8 cellular contexts compared by ENCODE assay signal in genomic region chr7:91263359-91264082, GRCh38. TPM values are rescaled to one million over a fixed set of nuclear protein-coding genes. Genes with fewer than 3 reads are reported as not detected.
DNase-seq lines count a peak whose midpoint lies in the region; ATAC-seq, FAIRE-seq and TF ChIP-seq lines count a peak whose summit lies in the region.

No MANE protein-coding gene starts in this region.

- no peak for ATAC-seq in activated naive CD4-positive, alpha-beta T cell treated with anti-CD3 and anti-CD28 coated beads, Interleukin-2, amount 50 U/mL, for 72 hours
- no peak for ATAC-seq in stimulated activated naive B cell treated with anti-CD40 and anti-IgM and Interleukin-4, amounts not matched to agents 10 μg/mL and 1 μg/mL and 100 μg/mL, for 72 hours (replicated peaks)
- ATAC-seq in HG02870 (IDR thresholded peaks at IDR 0.05; ENCODE audit: unreplicated experiment) = no peak

- TF ChIP-seq CTCF in MCF 10A (IDR thresholded peaks at IDR 0.05; ENCODE audit: unreplicated experiment) = no peak
- no peak for TF ChIP-seq CTCF in kidney (IDR thresholded peaks at IDR 0.05; ENCODE audit: borderline replicate concordance, extremely low read depth, insufficient read depth)

- intact Hi-C loops in activated naive CD4-positive, alpha-beta T cell treated with anti-CD3 and anti-CD28 coated beads for 36 hours (cut with micrococcal nuclease) = loop anchor here (1.0 to 10.0 kb wide), 9 partner anchors 179 to 1181 kb away; partner anchors contain the start of genes AKAP9, CFAP69, CLDN12 and GATAD1
- intact Hi-C loops in MCF 10A (cut with micrococcal nuclease) = loop anchor here (1.0 to 5.0 kb wide), 5 partner anchors 81 to 521 kb away; no protein-coding TSS in a partner anchor
- intact Hi-C loops in kidney (cut with DNase I) = no loop called here

- H3K27ac Mint-ChIP-seq in activated naive CD4-positive, alpha-beta T cell treated with anti-CD3 and anti-CD28 coated beads for 36 hours = no peak overlapping the region
- H3K27ac Mint-ChIP-seq in activated naive CD4-positive, alpha-beta T cell treated with anti-CD3 and anti-CD28 coated beads, Interleukin-2, amount 50 U/mL, for 72 hours = peak overlapping the region in 1 of 2 donors; percentile 76
- H3K27ac Mint-ChIP-seq in MCF 10A (ENCODE audit: low read depth, unreplicated experiment) = peak overlapping the region; percentile 61
- no peak overlapping the region for H3K27ac Mint-ChIP-seq in stimulated activated naive B cell treated with anti-CD40 and anti-IgM and Interleukin-4, amounts not matched to agents 10 μg/mL and 1 μg/mL and 100 μg/mL, for 72 hours

- H3K9me3 Mint-ChIP-seq in activated naive CD4-positive, alpha-beta T cell treated with anti-CD3 and anti-CD28 coated beads for 36 hours = no peaks in the 10 kb centered on the region
- H3K9me3 Mint-ChIP-seq in activated naive CD4-positive, alpha-beta T cell treated with anti-CD3 and anti-CD28 coated beads, Interleukin-2, amount 50 U/mL, for 72 hours = no peaks in the 10 kb centered on the region
- no peaks in the 10 kb centered on the region for H3K9me3 Mint-ChIP-seq in MCF 10A (ENCODE audit: unreplicated experiment)
- H3K9me3 Mint-ChIP-seq in stimulated activated naive B cell treated with anti-CD40 and anti-IgM and Interleukin-4, amounts not matched to agents 10 μg/mL and 1 μg/mL and 100 μg/mL, for 72 hours = no peaks in the 10 kb centered on the region

- POLR2A ChIA-PET in MCF 10A (lab: Yijun Ruan, JAX) = interaction anchor here (0.6 to 2.6 kb wide), 7 partner anchors 11 to 617 kb away, joined by 3 to 12 read pairs (median 3); partner anchors contain the start of gene MTERF1

- H3K4me3 ChIP-seq in kidney (ENCODE audit: low read length in 2 of 2) = peak overlapping the region; percentile 77 to 93

- CTCF ChIA-PET in activated naive CD4-positive, alpha-beta T cell treated with anti-CD3 and anti-CD28 coated beads for 36 hours (lab: Charles Lee) = interaction anchor here (0.7 kb wide), 1 partner anchor 24 kb away, joined by 4 read pairs; no protein-coding TSS in a partner anchor
- CTCF ChIA-PET in MCF 10A (lab: Yijun Ruan, JAX) = interaction anchor here (0.7 to 0.8 kb wide), 2 partner anchors 103 to 163 kb away, joined by 3 read pairs; no protein-coding TSS in a partner anchor

- peaks cover 8% of the 10 kb centered on the region for H3K4me1 Mint-ChIP-seq in activated naive CD4-positive, alpha-beta T cell treated with anti-CD3 and anti-CD28 coated beads for 36 hours (ENCODE audit: low read depth)
- peaks cover 20% of the 10 kb centered on the region for H3K4me1 Mint-ChIP-seq in MCF 10A (ENCODE audit: insufficient read depth, unreplicated experiment)
- H3K4me1 Mint-ChIP-seq in stimulated activated naive B cell treated with anti-CD40 and anti-IgM and Interleukin-4, amounts not matched to agents 10 μg/mL and 1 μg/mL and 100 μg/mL, for 72 hours = peaks cover 10 to 20% of the 10 kb centered on the region in 2 donors

- H3K9me3 ChIP-seq in kidney (ENCODE audit: control insufficient read depth in 1 of 2, low read length in 2 of 2) = no peaks in the 10 kb centered on the region

- peaks cover 1% of the 10 kb centered on the region for H3K36me3 Mint-ChIP-seq in activated naive CD4-positive, alpha-beta T cell treated with anti-CD3 and anti-CD28 coated beads for 36 hours (ENCODE audit: low read depth)
- peaks cover 4 to 15% of the 10 kb centered on the region in 2 donors for H3K36me3 Mint-ChIP-seq in activated naive CD4-positive, alpha-beta T cell treated with anti-CD3 and anti-CD28 coated beads, Interleukin-2, amount 50 U/mL, for 72 hours
- peaks cover 20% of the 10 kb centered on the region for H3K36me3 Mint-ChIP-seq in MCF 10A (ENCODE audit: insufficient read depth, unreplicated experiment)
- H3K36me3 Mint-ChIP-seq in stimulated activated naive B cell treated with anti-CD40 and anti-IgM and Interleukin-4, amounts not matched to agents 10 μg/mL and 1 μg/mL and 100 μg/mL, for 72 hours = peaks cover 6 to 8% of the 10 kb centered on the region in 2 donors

- peaks cover 53% of the 10 kb centered on the region for H3K27me3 Mint-ChIP-seq in activated naive CD4-positive, alpha-beta T cell treated with anti-CD3 and anti-CD28 coated beads for 36 hours (ENCODE audit: low read depth)
- H3K27me3 Mint-ChIP-seq in MCF 10A (ENCODE audit: insufficient read depth, unreplicated experiment) = no peaks in the 10 kb centered on the region
- peaks cover 36 to 43% of the 10 kb centered on the region in 2 donors for H3K27me3 Mint-ChIP-seq in stimulated activated naive B cell treated with anti-CD40 and anti-IgM and Interleukin-4, amounts not matched to agents 10 μg/mL and 1 μg/mL and 100 μg/mL, for 72 hours

- H3K4me3 Mint-ChIP-seq in activated naive CD4-positive, alpha-beta T cell treated with anti-CD3 and anti-CD28 coated beads for 36 hours = peak overlapping the region; percentile 82
- peak overlapping the region; percentile 83 for H3K4me3 Mint-ChIP-seq in MCF 10A (ENCODE audit: unreplicated experiment)
- peak overlapping the region; percentile 87 to 91 for H3K4me3 Mint-ChIP-seq in stimulated activated naive B cell treated with anti-CD40 and anti-IgM and Interleukin-4, amounts not matched to agents 10 μg/mL and 1 μg/mL and 100 μg/mL, for 72 hours

- H3K9ac ChIP-seq in kidney (ENCODE audit: low read length in 2 of 2) = peak overlapping the region; percentile 51 to 63

- peaks cover 5 to 7% of the 10 kb centered on the region in 2 donors for H3K4me1 ChIP-seq in kidney (ENCODE audit: control insufficient read depth in 1 of 2, insufficient read depth in 1 of 2, low read depth in 1 of 2, low read length in 2 of 2)

- peak overlapping the region; percentile 54 to 89 for H3K27ac ChIP-seq in kidney (ENCODE audit: low read depth in 2 of 2, low read length in 2 of 2)

- no peak for FAIRE-seq in kidney (lab: Jason Lieb, UNC)

- DNase-seq in activated naive CD4-positive, alpha-beta T cell treated with anti-CD3 and anti-CD28 coated beads for 36 hours = peak; percentile 4
- DNase-seq in activated naive CD4-positive, alpha-beta T cell treated with anti-CD3 and anti-CD28 coated beads, Interleukin-2, amount 50 U/mL, for 72 hours (ENCODE audit: low spot score in 2 of 2) = no peak
- DNase-seq in NCI-H526 treated with DMSO at 0.1 percent for 48 hours (lab: John Stamatoyannopoulos, UW) (peak; percentile 74), MCF 10A (ENCODE audit: unreplicated experiment) (peak; percentile 26), kidney (peak; percentile 85), dedifferentiated amniotic fluid mesenchymal stem cell (ENCODE audit: extremely low spot score) (no peak)
- DNase-seq in stimulated activated naive B cell treated with anti-CD40 and anti-IgM and Interleukin-4, amounts not matched to agents 10 μg/mL and 1 μg/mL and 100 μg/mL, for 72 hours = no peak

- BruUV-seq in MCF 10A (replicated peaks; lab: Mats Ljungman, UMichigan) = no TSS peak

- H3K36me3 ChIP-seq in kidney (ENCODE audit: control insufficient read depth in 1 of 2, insufficient read depth in 2 of 2, low read length in 2 of 2) = no peaks in the 10 kb centered on the region

RNA-seq across cellular contexts. Expression of gene FZD1, which starts 0.7 kb away (rescaled TPM):
- under 1 TPM; 0.29 to 0.30 TPM for total RNA-seq in activated naive CD4-positive, alpha-beta T cell treated with anti-CD3 and anti-CD28 coated beads for 36 hours
- 1 to 10 TPM in 1 of 2 donors, under 1 TPM in 1; 0.52 to 2.3 TPM for total RNA-seq in activated naive CD4-positive, alpha-beta T cell treated with anti-CD3 and anti-CD28 coated beads, Interleukin-2, amount 50 U/mL, for 72 hours
- total RNA-seq in MCF 10A (2022) (3.3 and 4.4 TPM in 2 replicates), kidney (34.8 TPM)
- 8.6 TPM for polyA plus RNA-seq in kidney (ENCODE audit: insufficient read depth, low read depth, low replicate concordance)

Comparison
In these comparisons a context has a peak if more than half of its experiments do, and no peak if none do; other contexts are left out.
1. DNase-seq: peak in activated naive CD4-positive, alpha-beta T cell treated with anti-CD3 and anti-CD28 coated beads for 36 hours (single experiment), NCI-H526 treated with DMSO at 0.1 percent for 48 hours (single experiment), MCF 10A (single experiment) and kidney (single experiment); none in activated naive CD4-positive, alpha-beta T cell treated with anti-CD3 and anti-CD28 coated beads, Interleukin-2, amount 50 U/mL, for 72 hours (0 of 2), stimulated activated naive B cell treated with anti-CD40 and anti-IgM and Interleukin-4, amounts not matched to agents 10 μg/mL and 1 μg/mL and 100 μg/mL, for 72 hours (single experiment) and dedifferentiated amniotic fluid mesenchymal stem cell (single experiment).
2. Peak in every context shown above with its lines, with median percentiles within 50 percentile points of each other: H3K4me3 Mint-ChIP-seq.